ENCODE assay signal across 8 cellular contexts in the genomic region with DNA sequence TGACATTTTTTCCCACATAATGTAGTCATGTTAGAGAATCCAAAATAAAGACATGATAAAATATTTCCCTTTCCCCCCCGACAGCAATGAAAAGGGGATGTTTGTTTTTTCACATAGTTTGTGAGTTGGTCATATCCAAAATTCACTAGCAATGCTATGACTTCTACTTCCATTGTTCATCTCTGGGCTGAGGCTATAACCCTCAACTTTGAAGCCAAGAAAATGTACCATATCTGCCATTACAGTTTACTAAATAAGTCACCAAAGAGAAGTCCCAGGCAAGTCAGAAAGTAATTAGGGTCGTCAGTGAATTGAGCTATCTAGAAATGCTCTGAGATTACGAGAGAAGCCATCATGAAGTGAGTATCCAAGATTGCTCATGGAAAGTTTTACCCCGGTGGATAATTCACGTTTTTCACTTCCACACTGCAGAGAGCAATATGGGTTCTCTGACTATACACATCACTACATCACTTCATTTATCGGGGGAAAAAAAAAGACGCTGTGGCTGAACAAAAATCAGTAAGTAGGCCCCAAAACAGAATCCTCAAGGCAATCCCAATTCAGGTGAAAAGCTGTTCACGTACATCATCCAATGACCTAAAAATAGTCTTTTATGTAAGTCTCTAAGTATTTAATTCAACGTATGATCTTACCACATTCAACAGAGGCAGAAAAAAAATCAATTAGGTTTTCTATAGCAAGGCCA. TPM values are rescaled to one million over a fixed set of nuclear protein-coding genes. Genes with fewer than 3 reads are reported as not detected.
DNase-seq lines count a peak whose midpoint lies in the region; ATAC-seq, FAIRE-seq and TF ChIP-seq lines count a peak whose summit lies in the region.

No MANE protein-coding gene starts in this region.

- H2AFZ ChIP-seq in HepG2 (ENCODE audit: low read length) = no peak overlapping the region

- TF ChIP-seq RAD21 in HepG2 (CRISPR knock-in tag; IDR thresholded peaks at IDR 0.05) = no peak

- H3K27me3 ChIP-seq in adipocyte (replicated peaks; ENCODE audit: control insufficient read depth, insufficient read depth, low read length) = no peaks in the 10 kb centered on the region
- H3K27me3 ChIP-seq in HepG2 (ENCODE audit: control insufficient read depth in 1 of 2, insufficient read depth in 2 of 2, low read length in 2 of 2) = no peaks in the 10 kb centered on the region; a peak in 2 of 5 replicates
- no peaks in the 10 kb centered on the region for H3K27me3 ChIP-seq in thyroid gland

- CTCF ChIA-PET in activated CD4-positive, alpha-beta T cell treated with anti-CD3 and anti-CD28 coated beads, Interleukin-2, amount 10 ng/mL, durations not matched to agents 7 days and 5 days (lab: Charles Lee) = interaction anchor here (0.7 to 1.0 kb wide), 2 partner anchors 8 to 12 kb away, joined by 4 read pairs; no protein-coding TSS in a partner anchor
- CTCF ChIA-PET in HepG2 (lab: Yijun Ruan, JAX; ENCODE audit: low intra/inter-chr PET ratio, low total read pairs) = no interaction called here

- no peaks in the 10 kb centered on the region for H3K27me3 Mint-ChIP-seq in activated CD4-positive, alpha-beta T cell treated with anti-CD3 and anti-CD28 coated beads, Interleukin-2, amount 10 ng/mL, durations not matched to agents 7 days and 5 days

- peaks cover 9% of the 10 kb centered on the region; the same call in 1 of the 2 replicates for H4K20me1 ChIP-seq in HepG2 (ENCODE audit: insufficient read depth, low read length)

- no peaks in the 10 kb centered on the region for H3K9me3 Mint-ChIP-seq in activated CD4-positive, alpha-beta T cell treated with anti-CD3 and anti-CD28 coated beads, Interleukin-2, amount 10 ng/mL, durations not matched to agents 7 days and 5 days

- H3K27ac ChIP-seq in HepG2 (ENCODE audit: extremely low read length, insufficient read depth, low read length) = no peak overlapping the region
- H3K27ac ChIP-seq in thyroid gland = peak overlapping the region in 2 of 3 donors; percentile 84 to 89

- peak overlapping the region; percentile 78 for H3K4me2 ChIP-seq in HepG2 (ENCODE audit: low read depth, low read length)

- H3K27ac Mint-ChIP-seq in activated CD4-positive, alpha-beta T cell treated with anti-CD3 and anti-CD28 coated beads, Interleukin-2, amount 10 ng/mL, durations not matched to agents 7 days and 5 days = peak overlapping the region; percentile 93

- WGBS in HepG2 (ENCODE audit: low lambda C conversion rate) = 14% methylated on average over 9 of the region's 9 CpGs
- 58 to 70% methylated on average over 9 of the region's 9 CpGs for WGBS in thyroid gland, 2 donors

- TF ChIP-seq CTCF in HepG2 (CRISPR knock-in tag; IDR thresholded peaks at IDR 0.05) = no peak
- TF ChIP-seq CTCF in thyroid gland (IDR thresholded peaks at IDR 0.05) = no peak
- no peak for TF ChIP-seq CTCF in GM13977 (IDR thresholded peaks at IDR 0.05; ENCODE audit: extremely low read depth, insufficient read depth, missing control alignments)

- peak overlapping the region; percentile 88 for H3K4me3 Mint-ChIP-seq in activated CD4-positive, alpha-beta T cell treated with anti-CD3 and anti-CD28 coated beads, Interleukin-2, amount 10 ng/mL, durations not matched to agents 7 days and 5 days

- no peaks in the 10 kb centered on the region for H3K36me3 Mint-ChIP-seq in activated CD4-positive, alpha-beta T cell treated with anti-CD3 and anti-CD28 coated beads, Interleukin-2, amount 10 ng/mL, durations not matched to agents 7 days and 5 days (ENCODE audit: low read depth)

- BruUV-seq in HepG2 (replicated peaks; lab: Mats Ljungman, UMichigan) = TSS peak; percentile 53

- no peak for DNase-seq in activated CD4-positive, alpha-beta T cell treated with anti-CD3 and anti-CD28 coated beads, Interleukin-2, amount 10 ng/mL, durations not matched to agents 7 days and 5 days
- DNase-seq in activated CD4-positive, alpha-beta T cell treated with anti-CD3 and anti-CD28 coated beads, Interleukin-2, amount 50 U/mL, for 1 hour = no peak
- peak; percentile 53 for DNase-seq in adipocyte (ENCODE audit: low read depth)
- no peak for DNase-seq in HepG2 (ENCODE audit: low spot score)
- DNase-seq in thyroid gland = no peak
- DNase-seq in D341Med (ENCODE audit: low spot score) = no peak
- no peak for DNase-seq in DMS53 (lab: John Stamatoyannopoulos, UW)
- DNase-seq in GM13977 (ENCODE audit: low spot score) = no peak

- H3K4me3 ChIP-seq in adipocyte (ENCODE audit: low read length) = peak overlapping the region; percentile 98
- H3K4me3 ChIP-seq in HepG2 (replicated peaks in 1 of 3; ENCODE audit: insufficient read depth in 1 of 3, low read depth in 2 of 3, low read length in 3 of 3) = peak overlapping the region; percentile 87 to 95 (median 95)
- peak overlapping the region in 1 of 3 donors; percentile 89 for H3K4me3 ChIP-seq in thyroid gland (replicated peaks in 1 of 3)

- FAIRE-seq in HepG2 (lab: Jason Lieb, UNC) = no peak

- TF ChIP-seq POLR2A in HepG2 (IDR thresholded peaks at IDR 0.05; ENCODE audit: insufficient read depth in 1 of 2, low read depth in 2 of 2, low read length in 2 of 2) (no peak), thyroid gland (IDR thresholded peaks at IDR 0.05) (no peak)

- TF ChIP-seq EP300 in HepG2 (IDR thresholded peaks at IDR 0.05; ENCODE audit: low read depth in 2 of 2, low read length in 2 of 2) = no peak
- no peak for TF ChIP-seq EP300 in HepG2 (CRISPR knock-in tag; IDR thresholded peaks at IDR 0.05; ENCODE audit: borderline replicate concordance)

- H3K79me2 ChIP-seq in HepG2 (ENCODE audit: insufficient read depth, low read length) = peaks cover 77% of the 10 kb centered on the region

- intact Hi-C loops in HepG2 (cut with micrococcal nuclease; ENCODE audit: unreplicated experiment) = no loop called here
- intact Hi-C loops in thyroid gland (cut with DNase I) = no loop called here

- H3K4me1 Mint-ChIP-seq in activated CD4-positive, alpha-beta T cell treated with anti-CD3 and anti-CD28 coated beads, Interleukin-2, amount 10 ng/mL, durations not matched to agents 7 days and 5 days = peaks cover 37% of the 10 kb centered on the region

- POLR2A ChIA-PET in activated CD4-positive, alpha-beta T cell treated with anti-CD3 and anti-CD28 coated beads, Interleukin-2, amount 10 ng/mL, durations not matched to agents 7 days and 5 days (lab: Charles Lee) = no interaction called here
- POLR2A ChIA-PET in HepG2 (lab: Yijun Ruan, JAX) = interaction anchor here (1.1 kb wide), 1 partner anchor 487 kb away, joined by 3 read pairs; a partner anchor contains a TSS

- no peak for ATAC-seq in HepG2

- in situ Hi-C loops in HepG2 (cut with HindIII; ENCODE audit: extremely low pct_ligation_motif_present, low pct_unique_long_range_greater_than_20kb) = no loop called here
- in situ Hi-C loops in GM13977 (cut with MboI; ENCODE audit: low pct_unique_long_range_greater_than_20kb, low sequenced_read_pairs, unreplicated experiment) = no loop called here

- H3K9ac ChIP-seq in adipocyte (ENCODE audit: low read length) = peak overlapping the region; percentile 98
- H3K9ac ChIP-seq in HepG2 (ENCODE audit: insufficient read depth, low read depth, low read length) = peak overlapping the region; percentile 87; the same call in 1 of the 2 replicates

- H3K36me3 ChIP-seq in adipocyte (ENCODE audit: control insufficient read depth, insufficient read depth, low read length, severe bottlenecking) (no peaks in the 10 kb centered on the region), HepG2 (replicated peaks in 1 of 2; ENCODE audit: control insufficient read depth in 1 of 2, insufficient read depth in 2 of 2, low read length in 2 of 2) (no peaks in the 10 kb centered on the region), thyroid gland (no peaks in the 10 kb centered on the region)

- peaks cover 45% of the 10 kb centered on the region for H3K4me1 ChIP-seq in adipocyte (ENCODE audit: control insufficient read depth, insufficient read depth, low read length)
- peaks cover 48% of the 10 kb centered on the region for H3K4me1 ChIP-seq in HepG2 (ENCODE audit: insufficient read depth, low read length)
- H3K4me1 ChIP-seq in thyroid gland = peaks cover 18 to 21% of the 10 kb centered on the region in 2 donors

- no peaks in the 10 kb centered on the region for H3K9me3 ChIP-seq in adipocyte (ENCODE audit: control insufficient read depth, low read length)
- H3K9me3 ChIP-seq in HepG2 (ENCODE audit: low read length) = no peaks in the 10 kb centered on the region
- H3K9me3 ChIP-seq in thyroid gland = no peaks in the 10 kb centered on the region

RNA-seq across cellular contexts. Expression of a gene that starts 1.4 kb away (rescaled TPM):
- 10 to 100 TPM; 27.9 to 29.4 TPM for total RNA-seq in activated CD4-positive, alpha-beta T cell treated with anti-CD3 and anti-CD28 coated beads, Interleukin-2, amount 10 ng/mL, durations not matched to agents 7 days and 5 days
- 6.0 and 12.5 TPM in 2 replicates for total RNA-seq in HepG2 (2016; rRNA removed; fragmentation: Illumina TruSeq; extraction: Trizol)
- 17.0 and 22.1 TPM in 2 replicates for total RNA-seq in HepG2 (2016; cell fraction: cytosol; rRNA removed; fragmentation: Illumina TruSeq; extraction: Trizol; ENCODE audit: low read depth)
- 6.4 and 9.4 TPM in 2 replicates for total RNA-seq in HepG2 (2016; cell fraction: insoluble cytoplasmic fraction; rRNA removed; fragmentation: Illumina TruSeq; extraction: Trizol)
- 10.5 and 10.6 TPM in 2 replicates for total RNA-seq in HepG2 (2016; cell fraction: membrane; rRNA removed; fragmentation: Illumina TruSeq; extraction: Trizol)
- total RNA-seq in HepG2 (2016; cell fraction: nucleus; rRNA removed; fragmentation: Illumina TruSeq; extraction: Trizol) = 16.8 and 18.4 TPM in 2 replicates
- polyA plus RNA-seq in HepG2 (2011; rRNA removed) = 6.6 and 6.8 TPM in 2 replicates
- polyA plus RNA-seq in HepG2 (2011; cell fraction: cytosol; rRNA removed) = 3.1 and 3.9 TPM in 2 replicates
- polyA plus RNA-seq in HepG2 (2011; cell fraction: nucleus; rRNA removed) = 8.4 and 11.3 TPM in 2 replicates
- polyA plus RNA-seq in HepG2 (2012) = 7.0 and 8.8 TPM in 2 replicates
- polyA plus RNA-seq in HepG2 (2016; cell fraction: cytosol; fragmentation: Illumina TruSeq; extraction: Trizol; ENCODE audit: low read depth) = 0.48 and 0.61 TPM in 2 replicates
- polyA plus RNA-seq in HepG2 (2016; cell fraction: insoluble cytoplasmic fraction; fragmentation: Illumina TruSeq; extraction: Trizol; ENCODE audit: low read depth) = 3.3 and 4.2 TPM in 2 replicates
- polyA plus RNA-seq in HepG2 (2016; cell fraction: membrane; fragmentation: Illumina TruSeq; extraction: Trizol; ENCODE audit: low read depth) = 0.41 and 0.84 TPM in 2 replicates
- 16.4 and 16.7 TPM in 2 replicates for polyA plus RNA-seq in HepG2 (2016; cell fraction: nucleus; fragmentation: Illumina TruSeq; extraction: Trizol; ENCODE audit: insufficient read depth, low read depth)
- 13.7 and 19.8 TPM in 2 replicates for polyA minus RNA-seq in HepG2 (2011; rRNA and poly(A)+ RNA removed; ENCODE audit: low replicate concordance)
- 10.9 and 16.0 TPM in 2 replicates for polyA minus RNA-seq in HepG2 (2011; cell fraction: cytosol; rRNA and poly(A)+ RNA removed)
- polyA minus RNA-seq in HepG2 (2011; cell fraction: nucleus; rRNA and poly(A)+ RNA removed) = 35.5 and 39.5 TPM in 2 replicates
- 10 to 100 TPM; 31.0 to 49.3 (median 35.0) TPM for total RNA-seq in thyroid gland

RNA-seq across cellular contexts. Expression of a gene that starts 2.2 kb away (rescaled TPM):
- 10 to 100 TPM; 47.4 to 58.7 TPM for total RNA-seq in activated CD4-positive, alpha-beta T cell treated with anti-CD3 and anti-CD28 coated beads, Interleukin-2, amount 10 ng/mL, durations not matched to agents 7 days and 5 days
- total RNA-seq in HepG2 (2016; rRNA removed; fragmentation: Illumina TruSeq; extraction: Trizol) (28.0 and 39.7 TPM in 2 replicates), thyroid gland (10 to 100 TPM; 33.1 to 48.7 (median 40.5) TPM)
- 3.7 and 5.0 TPM in 2 replicates for total RNA-seq in HepG2 (2016; cell fraction: cytosol; rRNA removed; fragmentation: Illumina TruSeq; extraction: Trizol; ENCODE audit: low read depth)
- total RNA-seq in HepG2 (2016; cell fraction: insoluble cytoplasmic fraction; rRNA removed; fragmentation: Illumina TruSeq; extraction: Trizol) = 28.9 and 36.4 TPM in 2 replicates
- total RNA-seq in HepG2 (2016; cell fraction: membrane; rRNA removed; fragmentation: Illumina TruSeq; extraction: Trizol) = 10.3 and 10.6 TPM in 2 replicates
- 20.2 and 31.6 TPM in 2 replicates for total RNA-seq in HepG2 (2016; cell fraction: nucleus; rRNA removed; fragmentation: Illumina TruSeq; extraction: Trizol)
- polyA plus RNA-seq in HepG2 (2011; rRNA removed) = 27.4 and 35.2 TPM in 2 replicates
- polyA plus RNA-seq in HepG2 (2011; cell fraction: cytosol; rRNA removed) = 21.0 and 23.7 TPM in 2 replicates
- polyA plus RNA-seq in HepG2 (2011; cell fraction: nucleus; rRNA removed) = 23.0 and 26.1 TPM in 2 replicates
- polyA plus RNA-seq in HepG2 (2012) = 17.5 and 20.8 TPM in 2 replicates
- polyA plus RNA-seq in HepG2 (2016; cell fraction: cytosol; fragmentation: Illumina TruSeq; extraction: Trizol; ENCODE audit: low read depth) = 1.5 and 1.9 TPM in 2 replicates
- polyA plus RNA-seq in HepG2 (2016; cell fraction: insoluble cytoplasmic fraction; fragmentation: Illumina TruSeq; extraction: Trizol; ENCODE audit: low read depth) = 35.6 and 37.6 TPM in 2 replicates
- 5.9 and 6.7 TPM in 2 replicates for polyA plus RNA-seq in HepG2 (2016; cell fraction: membrane; fragmentation: Illumina TruSeq; extraction: Trizol; ENCODE audit: low read depth)
- 29.4 and 36.9 TPM in 2 replicates for polyA plus RNA-seq in HepG2 (2016; cell fraction: nucleus; fragmentation: Illumina TruSeq; extraction: Trizol; ENCODE audit: insufficient read depth, low read depth)
- 36.6 and 54.0 TPM in 2 replicates for polyA minus RNA-seq in HepG2 (2011; rRNA and poly(A)+ RNA removed; ENCODE audit: low replicate concordance)
- polyA minus RNA-seq in HepG2 (2011; cell fraction: cytosol; rRNA and poly(A)+ RNA removed) = 36.0 and 37.3 TPM in 2 replicates
- 38.5 and 47.0 TPM in 2 replicates for polyA minus RNA-seq in HepG2 (2011; cell fraction: nucleus; rRNA and poly(A)+ RNA removed)
